In genomic region chr5:170479484-170479883, GRCh38 we compare ENCODE assay signal across 15 cellular contexts. TPM values are rescaled to one million over a fixed set of nuclear protein-coding genes. Genes with fewer than 3 reads are reported as not detected.
A peak's percentile ranks its signal among the peaks of the same experiment; 100 is the strongest.
DNase-seq lines count a peak whose midpoint lies in the region; ATAC-seq, FAIRE-seq and TF ChIP-seq lines count a peak whose summit lies in the region.
"Had no signal": no experiment of that assay in that cellular context is flagged by ENCODE, and none has a peak within 500 bp of the region (broad histone marks: within the 10 kb centered on the region; RNA-seq: fewer than 3 reads in every experiment).

No MANE protein-coding gene starts in this region.

- DNase-seq in right atrium auricular region (ENCODE audit: low spot score): peak; percentile 5
- DNase-seq in left ventricle myocardium inferior: no peak
- DNase-seq in SW480 (ENCODE audit: low spot score): peak; percentile 48
- no peak for DNase-seq in GM19239 (ENCODE audit: insufficient read length, low spot score)
- DNase-seq in omental fat pad (ENCODE audit: low spot score): no peak
- no peak for DNase-seq in hypothalamus (lab: John Stamatoyannopoulos, UW)
- DNase-seq: activated CD8-positive, alpha-beta memory T cell treated with anti-CD3 and anti-CD28 coated beads for 24 hours; activated gamma-delta T cell; MM.1S; NCI-H526; Right ventricle myocardium superior; stimulated activated CD4-positive, alpha-beta T cell treated with anti-CD3 and anti-CD28 coated beads, Interleukin-1b, Interleukin-23, amount 100 ng/mL, for 48 hours had no signal

- H3K27ac ChIP-seq in right atrium auricular region: no peak overlapping the region
- H3K27ac ChIP-seq in left ventricle myocardium inferior (replicated peaks): no peak overlapping the region

- peak; percentile 41 for FAIRE-seq in islet of Langerhans (lab: Jason Lieb, UNC)
- FAIRE-seq in GM19239 (lab: Jason Lieb, UNC): no peak

- TF ChIP-seq CTCF in right atrium auricular region (IDR thresholded peaks at IDR 0.05) (no peak), left ventricle myocardium inferior (IDR thresholded peaks at IDR 0.05; ENCODE audit: borderline replicate concordance) (no peak), omental fat pad (IDR thresholded peaks at IDR 0.05) (no peak)

- no peaks in the 10 kb centered on the region for H3K36me3 ChIP-seq in right atrium auricular region
- H3K36me3 ChIP-seq in left ventricle myocardium inferior: no peaks in the 10 kb centered on the region

- H3K4me1 ChIP-seq in right atrium auricular region (no peaks in the 10 kb centered on the region), left ventricle myocardium inferior (no peaks in the 10 kb centered on the region)

- intact Hi-C loops in left ventricle myocardium inferior (cut with micrococcal nuclease): no loop called here

- ATAC-seq in omental fat pad (ENCODE audit: low FRiP score) (no peak), HG02981 (IDR thresholded peaks at IDR 0.05; ENCODE audit: unreplicated experiment) (no peak)

- H3K27me3 ChIP-seq in right atrium auricular region: no peaks in the 10 kb centered on the region
- H3K27me3 ChIP-seq in left ventricle myocardium inferior (ENCODE audit: low read depth): peaks cover 8% of the 10 kb centered on the region

- H3K4me3 ChIP-seq in right atrium auricular region (no peak overlapping the region), left ventricle myocardium inferior (no peak overlapping the region)

- H3K9me3 ChIP-seq in right atrium auricular region: peaks cover 0 to 3% of the 10 kb centered on the region in 2 donors
- H3K9me3 ChIP-seq in left ventricle myocardium inferior (replicated peaks): peaks cover 7% of the 10 kb centered on the region

RNA-seq across cellular contexts. Expression of gene KCNIP1, which starts 24.3 kb away (rescaled TPM):
- total RNA-seq in right atrium auricular region (not detected), left ventricle myocardium inferior (0.16 TPM), omental fat pad (under 1 TPM in 1 of 4 donors, not detected in 3; 0.25 TPM)
- total RNA-seq: Right ventricle myocardium superior, ureter had no signal

Comparison
In these comparisons a context has a peak if more than half of its experiments do, and no peak if none do; other contexts are left out.
1. DNase-seq: peak in right atrium auricular region (single experiment) and SW480 (single experiment); none in left ventricle myocardium inferior (single experiment), GM19239 (single experiment), omental fat pad (single experiment) and hypothalamus (0 of 51).